Comparison of ENCODE assay signal across 10 cellular contexts in genomic region chr14:22560638-22561365, GRCh38. TPM values are rescaled to one million over a fixed set of nuclear protein-coding genes. Genes with fewer than 3 reads are reported as not detected.
DNase-seq lines count a peak whose midpoint lies in the region; ATAC-seq and TF ChIP-seq lines count a peak whose summit lies in the region.
"Had no signal": no experiment of that assay in that cellular context is flagged by ENCODE, and none has a peak within 500 bp of the region (broad histone marks: within the 10 kb centered on the region; RNA-seq: fewer than 3 reads in every experiment).

No MANE protein-coding gene starts in this region.

- H3K27ac ChIP-seq in esophagus (ENCODE audit: low read depth in 2 of 2, low read length in 1 of 2): peak overlapping the region; percentile 41 to 56
- peak overlapping the region; percentile 79 to 95 (median 89) for H3K27ac ChIP-seq in thyroid gland
- no peak overlapping the region for H3K27ac ChIP-seq in mammary epithelial cell (ENCODE audit: insufficient read depth, low read depth, low read length)

- H3K4me3 ChIP-seq in esophagus (ENCODE audit: low read depth in 1 of 2, low read length in 2 of 2): no peak overlapping the region
- H3K4me3 ChIP-seq in thyroid gland (replicated peaks in 1 of 3): no peak overlapping the region
- no peak overlapping the region for H3K4me3 ChIP-seq in mammary epithelial cell (replicated peaks in 1 of 3; ENCODE audit: insufficient read depth in 1 of 3, low read depth in 2 of 3, low read length in 3 of 3)

- dilution Hi-C loops in mammary epithelial cell (cut with HindIII; ENCODE audit: low sequenced_read_pairs): loop anchor here (5.0 kb wide), 1 partner anchor 106 kb away; no protein-coding TSS in a partner anchor

- peaks cover 79% of the 10 kb centered on the region for H3K4me1 Mint-ChIP-seq in T-helper 17 cell

- no peak overlapping the region for H3K9ac ChIP-seq in mammary epithelial cell (ENCODE audit: insufficient read depth, low read length)

- no peaks in the 10 kb centered on the region for H3K36me3 ChIP-seq in esophagus (ENCODE audit: control insufficient read depth in 2 of 2, insufficient read depth in 2 of 2, low read length in 1 of 2)
- H3K36me3 ChIP-seq in thyroid gland: peaks cover 10 to 11% of the 10 kb centered on the region in 2 donors
- H3K36me3 ChIP-seq in mammary epithelial cell (ENCODE audit: insufficient read depth, low read length): no peaks in the 10 kb centered on the region

- H3K27ac Mint-ChIP-seq in T-helper 17 cell: peak overlapping the region; percentile 100

- DNase-seq in activated T-cell treated with anti-CD3 and anti-CD28 coated beads for 24 hours (ENCODE audit: low read depth) (peak; percentile 41), activated T-cell treated with anti-CD3 and anti-CD28 coated beads for 4 hours (no peak), T-helper 17 cell (no peak), thyroid gland (peak; percentile 33 to 47), HuH-7.5 (ENCODE audit: low spot score) (no peak), mammary epithelial cell (no peak), KG1 (lab: John Stamatoyannopoulos, UW) (no peak)
- DNase-seq: AML-193, NCI-H524 treated with DMSO at 0.1 percent for 48 hours had no signal

- TF ChIP-seq CTCF in thyroid gland (IDR thresholded peaks at IDR 0.05): no peak
- TF ChIP-seq CTCF in mammary epithelial cell (conservative IDR thresholded peaks at IDR 0.05 in 1 of 2, IDR thresholded peaks at IDR 0.05 in 1 of 2; ENCODE audit: extremely low read depth in 1 of 2, insufficient read depth in 1 of 2, low read depth in 1 of 2, low read length in 2 of 2): no peak

- no peaks in the 10 kb centered on the region for H3K9me3 ChIP-seq in T-helper 17 cell (ENCODE audit: control insufficient read depth, low read length, poor library complexity, severe bottlenecking)
- H3K9me3 ChIP-seq in esophagus (ENCODE audit: control insufficient read depth in 2 of 2, insufficient read depth in 1 of 2, low read depth in 1 of 2, low read length in 1 of 2): no peaks in the 10 kb centered on the region
- H3K9me3 ChIP-seq in thyroid gland: no peaks in the 10 kb centered on the region
- no peaks in the 10 kb centered on the region for H3K9me3 ChIP-seq in mammary epithelial cell (replicated peaks; ENCODE audit: insufficient read depth, low read length)

- no peak for ATAC-seq in T-helper 17 cell

- in situ Hi-C loops in mammary epithelial cell (cut with MboI; ENCODE audit: low sequenced_read_pairs in 2 of 2): loop anchor here (25.0 kb wide), 3 partner anchors 174 to 301 kb away; partner anchors contain the start of genes LRP10 (in 1 of the 2), MMP14 (in 1 of the 2) and MRPL52 (in 1 of the 2)

- 41 to 50% methylated on average over 13 of the region's 13 CpGs for WGBS in esophagus, 2 donors
- 45 to 50% methylated on average over 13 of the region's 13 CpGs for WGBS in thyroid gland, 2 donors
- WGBS in mammary epithelial cell (ENCODE audit: low coverage, missing lambda C conversion rate): 85% methylated on average over 13 of the region's 13 CpGs

- peaks cover 3% of the 10 kb centered on the region for H3K79me2 ChIP-seq in mammary epithelial cell (ENCODE audit: insufficient read depth, low read length)

- peak in 1 of 2 donors; percentile 24 for TF ChIP-seq POLR2A in thyroid gland (IDR thresholded peaks at IDR 0.05)

- H3K4me1 ChIP-seq in esophagus (ENCODE audit: control insufficient read depth in 2 of 2, insufficient read depth in 2 of 2, low read length in 1 of 2) (peaks cover 0 to 12% of the 10 kb centered on the region in 2 donors), thyroid gland (peaks cover 42 to 63% of the 10 kb centered on the region in 2 donors), mammary epithelial cell (ENCODE audit: insufficient read depth, low read length) (peaks cover 22% of the 10 kb centered on the region)

- no peaks in the 10 kb centered on the region for H4K20me1 ChIP-seq in mammary epithelial cell (ENCODE audit: insufficient read depth, low read length)

- intact Hi-C loops in thyroid gland (cut with DNase I) (no loop called here), mammary epithelial cell (cut with micrococcal nuclease) (no loop called here)

- H3K27me3 Mint-ChIP-seq in T-helper 17 cell: no peaks in the 10 kb centered on the region

- H3K27me3 ChIP-seq in esophagus (ENCODE audit: control insufficient read depth in 1 of 2, insufficient read depth in 2 of 2, low read length in 2 of 2): no peaks in the 10 kb centered on the region
- no peaks in the 10 kb centered on the region for H3K27me3 ChIP-seq in thyroid gland
- no peaks in the 10 kb centered on the region for H3K27me3 ChIP-seq in mammary epithelial cell (ENCODE audit: insufficient read depth, low read length)

- peak overlapping the region; percentile 55 for H3K4me3 Mint-ChIP-seq in T-helper 17 cell

- no peak overlapping the region for H2AFZ ChIP-seq in mammary epithelial cell (ENCODE audit: low read depth, low read length)

- peaks cover 3% of the 10 kb centered on the region for H3K36me3 Mint-ChIP-seq in T-helper 17 cell (ENCODE audit: low read depth)

- no peak overlapping the region for H3K4me2 ChIP-seq in mammary epithelial cell (ENCODE audit: insufficient read depth, low read depth, low read length)

- no TSS peak for BruUV-seq in mammary epithelial cell (replicated peaks; lab: Mats Ljungman, UMichigan)

- CTCF ChIA-PET in mammary epithelial cell (lab: Charles Lee; ENCODE audit: low non-redundant PET): no interaction called here

RNA-seq across cellular contexts. Expression of gene DAD1, which starts 28.2 kb away (rescaled TPM):
- 10 to 100 TPM; 95.4 to 96.0 TPM for total RNA-seq in T-helper 17 cell
- polyA plus RNA-seq in esophagus: 100 to 1,000 TPM in 1 of 2 donors, 10 to 100 TPM in 1; 77.9 to 243 TPM
- total RNA-seq in thyroid gland: 100 to 1,000 TPM; 235 to 430 (median 335) TPM
- total RNA-seq in mammary epithelial cell: 100 to 1,000 TPM; 154 to 169 TPM
- polyA plus RNA-seq in mammary epithelial cell: 324 TPM
- polyA minus RNA-seq in mammary epithelial cell: 197 TPM

RNA-seq across cellular contexts. Expression of gene ABHD4, which starts 37.3 kb away (rescaled TPM):
- total RNA-seq in T-helper 17 cell: 10 to 100 TPM; 12.3 to 19.0 TPM
- 10 to 100 TPM; 22.8 to 29.5 TPM for polyA plus RNA-seq in esophagus
- 10 to 100 TPM; 31.5 to 66.4 (median 53.7) TPM for total RNA-seq in thyroid gland
- total RNA-seq in mammary epithelial cell: 10 to 100 TPM; 16.7 to 20.5 TPM
- 12.0 TPM for polyA plus RNA-seq in mammary epithelial cell
- polyA minus RNA-seq in mammary epithelial cell: 16.5 TPM

Comparison
In these comparisons a context has a peak if more than half of its experiments do, and no peak if none do; other contexts are left out.
1. DNase-seq: peak in activated T-cell treated with anti-CD3 and anti-CD28 coated beads for 24 hours (single experiment) and thyroid gland (2 of 2); none in activated T-cell treated with anti-CD3 and anti-CD28 coated beads for 4 hours (single experiment), T-helper 17 cell (0 of 3), HuH-7.5 (single experiment), mammary epithelial cell (single experiment) and KG1 (single experiment).